ENCODE assay signal across 26 cellular contexts in genomic region chr4:177091515-177091914, GRCh38.
"Had no signal": no experiment of that assay in that cellular context is flagged by ENCODE, and none has a peak within 500 bp of the region (broad histone marks: within the 10 kb centered on the region; RNA-seq: fewer than 3 reads in every experiment).

No MANE protein-coding gene starts in this region.

- H3K27me3 ChIP-seq: dorsolateral prefrontal cortex, esophagus squamous epithelium, foreskin keratinocyte, gastroesophageal sphincter, heart left ventricle, hepatocyte, left lung had no signal

- H3K9me3 ChIP-seq: esophagus squamous epithelium, gastroesophageal sphincter, heart left ventricle, left lung, lower lobe of right lung, mucosa of descending colon had no signal

- H3K36me3 ChIP-seq: esophagus squamous epithelium, gastroesophageal sphincter, heart left ventricle, left lung, lower lobe of right lung had no signal

- ATAC-seq: esophagus mucosa; foreskin keratinocyte; gastroesophageal sphincter; heart left ventricle; left cardiac atrium; left lung; left ventricle myocardium superior; lower lobe of right lung; mucosa of descending colon; naive thymus-derived CD8-positive, alpha-beta T cell had no signal

- H3K4me1 ChIP-seq: esophagus squamous epithelium, foreskin keratinocyte, gastroesophageal sphincter, left lung, lower lobe of right lung had no signal

- H3K4me2 ChIP-seq: hepatocyte had no signal

- DNase-seq: dermis blood vessel endothelial cell; dorsolateral prefrontal cortex; effector CD4-positive, alpha-beta T cell; effector memory CD4-positive, alpha-beta T cell; erythroblast; esophagus squamous epithelium; foreskin keratinocyte; heart left ventricle; hypothalamus; immature natural killer cell; left cardiac atrium; left lung; left ventricle myocardium superior; lower lobe of right lung; mesenchymal stem cell; mucosa of descending colon; naive B cell; naive thymus-derived CD8-positive, alpha-beta T cell had no signal

- FAIRE-seq: colon, frontal cortex, keratinocyte had no signal

- H3K4me3 ChIP-seq: coronary artery, dorsolateral prefrontal cortex, esophagus squamous epithelium, gastroesophageal sphincter, heart left ventricle, hepatocyte, left lung, lower lobe of right lung, mucosa of descending colon had no signal

- H3K27ac ChIP-seq: coronary artery, dorsolateral prefrontal cortex, epithelial cell of prostate, esophagus squamous epithelium, foreskin keratinocyte, gastroesophageal sphincter, heart left ventricle, hepatocyte, left lung, lower lobe of right lung had no signal

- H3K79me2 ChIP-seq: hepatocyte had no signal

- H2AFZ ChIP-seq: hepatocyte had no signal
